In the genomic region with DNA sequence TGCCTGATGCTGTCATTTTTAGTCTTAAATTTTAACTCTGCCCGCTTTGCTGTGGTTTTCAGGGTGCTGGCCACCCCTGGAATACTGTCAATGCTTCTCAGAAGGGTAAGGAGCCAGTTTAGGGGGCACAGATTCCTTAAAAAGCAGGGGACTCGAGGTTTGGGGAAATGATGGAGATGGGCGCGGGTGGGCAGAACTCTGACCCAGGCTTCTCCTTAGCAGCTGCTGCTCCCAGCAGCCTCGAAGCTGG, we compare ENCODE assay signal across 8 cellular contexts. TPM values are rescaled to one million over a fixed set of nuclear protein-coding genes. Genes with fewer than 3 reads are reported as not detected.
DNase-seq lines count a peak whose midpoint lies in the region; ATAC-seq and TF ChIP-seq lines count a peak whose summit lies in the region.

No MANE protein-coding gene starts in this region.

- H3K4me1 ChIP-seq in lung (ENCODE audit: control insufficient read depth in 2 of 2, insufficient read depth in 2 of 2, low read length in 2 of 2) (peaks cover 0 to 13% of the 10 kb centered on the region in 2 donors), subcutaneous abdominal adipose tissue (ENCODE audit: control insufficient read depth in 5 of 5, insufficient read depth in 5 of 5, low read length in 5 of 5) (peaks cover 12 to 62% (median 54%) of the 10 kb centered on the region in 5 donors)

- peaks cover 51% of the 10 kb centered on the region for H3K4me1 Mint-ChIP-seq in T-helper 2 cell treated with Interferon-gamma antibody and Interleukin-4, amounts not matched to agents 5 μg/mL and 100 μg/mL, for 36 hours (ENCODE audit: low read depth)

- peaks cover 65% of the 10 kb centered on the region for H3K36me3 Mint-ChIP-seq in T-helper 2 cell treated with Interferon-gamma antibody and Interleukin-4, amounts not matched to agents 5 μg/mL and 100 μg/mL, for 36 hours (ENCODE audit: low read depth)
- peaks cover 14 to 49% of the 10 kb centered on the region in 2 donors for H3K36me3 Mint-ChIP-seq in activated naive CD4-positive, alpha-beta T cell treated with anti-CD3 and anti-CD28 coated beads, Interleukin-2, amount 50 U/mL, for 72 hours

- H3K4me3 ChIP-seq in lung (no peak overlapping the region), subcutaneous abdominal adipose tissue (ENCODE audit: low read depth in 1 of 5, low read length in 5 of 5) (no peak overlapping the region)

- no peak for TF ChIP-seq CTCF in lung (IDR thresholded peaks at IDR 0.05; ENCODE audit: control extremely low read depth, extremely low read depth)

- peak overlapping the region; percentile 62 for H3K4me3 Mint-ChIP-seq in T-helper 2 cell treated with Interferon-gamma antibody and Interleukin-4, amounts not matched to agents 5 μg/mL and 100 μg/mL, for 36 hours

- peak in 1 of 2 donors; percentile 2 for ATAC-seq in activated naive CD4-positive, alpha-beta T cell treated with anti-CD3 and anti-CD28 coated beads, Interleukin-2, amount 50 U/mL, for 72 hours
- no peak for ATAC-seq in lung (ENCODE audit: insufficient read depth, low FRiP score)
- ATAC-seq in HG03439 (IDR thresholded peaks at IDR 0.05; ENCODE audit: unreplicated experiment), result no peak

- H3K27ac ChIP-seq in lung (ENCODE audit: low read depth in 1 of 2, low read length in 1 of 2) (peak overlapping the region; percentile 42 to 62), subcutaneous abdominal adipose tissue (ENCODE audit: low read depth, low read length) (peak overlapping the region; percentile 85)

- 23% methylated on average over 5 of the region's 5 CpGs for WGBS in lung, 2 donors

- H3K9me3 Mint-ChIP-seq in T-helper 2 cell treated with Interferon-gamma antibody and Interleukin-4, amounts not matched to agents 5 μg/mL and 100 μg/mL, for 36 hours, result no peaks in the 10 kb centered on the region
- no peaks in the 10 kb centered on the region for H3K9me3 Mint-ChIP-seq in activated naive CD4-positive, alpha-beta T cell treated with anti-CD3 and anti-CD28 coated beads, Interleukin-2, amount 50 U/mL, for 72 hours

- H3K27ac Mint-ChIP-seq in T-helper 2 cell treated with Interferon-gamma antibody and Interleukin-4, amounts not matched to agents 5 μg/mL and 100 μg/mL, for 36 hours, result peak overlapping the region; percentile 84
- peak overlapping the region; percentile 71 to 97 for H3K27ac Mint-ChIP-seq in activated naive CD4-positive, alpha-beta T cell treated with anti-CD3 and anti-CD28 coated beads, Interleukin-2, amount 50 U/mL, for 72 hours

- no peaks in the 10 kb centered on the region for H3K27me3 Mint-ChIP-seq in T-helper 2 cell treated with Interferon-gamma antibody and Interleukin-4, amounts not matched to agents 5 μg/mL and 100 μg/mL, for 36 hours (ENCODE audit: low read depth)

- H3K36me3 ChIP-seq in lung (ENCODE audit: control insufficient read depth in 2 of 2, insufficient read depth in 2 of 2, low read length in 2 of 2), result peaks cover 13 to 60% of the 10 kb centered on the region in 2 donors
- peaks cover 4 to 80% (median 69%) of the 10 kb centered on the region in 5 donors for H3K36me3 ChIP-seq in subcutaneous abdominal adipose tissue (ENCODE audit: control insufficient read depth in 5 of 5, insufficient read depth in 5 of 5, low read length in 5 of 5)

- no peak for DNase-seq in T-helper 2 cell treated with Interferon-gamma antibody and Interleukin-4, amounts not matched to agents 5 μg/mL and 100 μg/mL, for 36 hours (ENCODE audit: low spot score)
- DNase-seq in T-helper 2 cell (no peak), lung (ENCODE audit: low spot score) (no peak), mucosa of gallbladder (ENCODE audit: low spot score) (no peak), NCI-H2107 treated with DMSO at 0.1 percent for 48 hours (lab: John Stamatoyannopoulos, UW; ENCODE audit: unreplicated experiment) (no peak)
- no peak for DNase-seq in activated naive CD4-positive, alpha-beta T cell treated with anti-CD3 and anti-CD28 coated beads, Interleukin-2, amount 50 U/mL, for 72 hours (ENCODE audit: low spot score in 2 of 2)

- H3K9me3 ChIP-seq in lung (ENCODE audit: control insufficient read depth in 2 of 2, insufficient read depth in 1 of 2, low read length in 1 of 2) (no peaks in the 10 kb centered on the region), subcutaneous abdominal adipose tissue (ENCODE audit: control insufficient read depth in 5 of 5, low read length in 5 of 5) (no peaks in the 10 kb centered on the region)

- H3K9ac ChIP-seq in subcutaneous abdominal adipose tissue (ENCODE audit: low read length in 5 of 5), result peak overlapping the region in 1 of 5 donors; percentile 44

- H3K27me3 ChIP-seq in lung (ENCODE audit: control insufficient read depth, insufficient read depth) (no peaks in the 10 kb centered on the region), subcutaneous abdominal adipose tissue (ENCODE audit: control insufficient read depth in 5 of 5, insufficient read depth in 4 of 5, low read length in 5 of 5) (no peaks in the 10 kb centered on the region)

RNA-seq across cellular contexts. Expression of a gene that starts 23.7 kb away (rescaled TPM):
- 100 to 1,000 TPM; 171 to 177 TPM for total RNA-seq in activated naive CD4-positive, alpha-beta T cell treated with anti-CD3 and anti-CD28 coated beads, Interleukin-2, amount 50 U/mL, for 72 hours
- total RNA-seq in lung (10 to 100 TPM; 20.9 to 52.0 TPM), mucosa of gallbladder (30.8 TPM)
- 10 to 100 TPM; 16.4 to 42.8 TPM for polyA plus RNA-seq in lung

RNA-seq across cellular contexts. Expression of a gene that starts 35.8 kb away (rescaled TPM):
- total RNA-seq in activated naive CD4-positive, alpha-beta T cell treated with anti-CD3 and anti-CD28 coated beads, Interleukin-2, amount 50 U/mL, for 72 hours, result 100 to 1,000 TPM; 117 to 207 TPM
- total RNA-seq in lung (10 to 100 TPM; 49.5 to 53.6 TPM), mucosa of gallbladder (61.7 TPM)
- polyA plus RNA-seq in lung, result 10 to 100 TPM; 23.3 to 46.8 TPM
